ENCODE assay signal across 30 cellular contexts in genomic region chr9:114572199-114572598, GRCh38.
"Had no signal": no experiment of that assay in that cellular context is flagged by ENCODE, and none has a peak within 500 bp of the region (broad histone marks: within the 10 kb centered on the region; RNA-seq: fewer than 3 reads in every experiment).

No MANE protein-coding gene starts in this region.

- H3K27me3 Mint-ChIP-seq: progenitor cell of endocrine pancreas; stimulated activated memory B cell treated with anti-CD40 and anti-IgM and Interleukin-4, amounts not matched to agents 10 μg/mL and 1 μg/mL and 100 μg/mL, for 72 hours; stimulated activated naive CD8-positive, alpha-beta T cell treated with anti-CD3 and anti-CD28 coated beads, Interleukin-15, Interleukin-2, amounts not matched to agents 100 ng/mL and 50 ng/mL, for 24 hours had no signal

- H3K4me1 Mint-ChIP-seq: naive thymus-derived CD4-positive, alpha-beta T cell; nephron; neural crest cell had no signal

- H3K4me1 ChIP-seq: psoas muscle, stomach, thyroid gland, tibial nerve, upper lobe of left lung, vagina had no signal

- H3K36me3 ChIP-seq: neutrophil, ovary, right lobe of liver, spleen, stomach, thoracic aorta, thyroid gland, tibial nerve, upper lobe of left lung, vagina had no signal

- H3K4me3 ChIP-seq: ovary, psoas muscle, right lobe of liver, skin epidermis, smooth muscle cell, spleen, stomach, thoracic aorta, thyroid gland, tibial nerve, upper lobe of left lung, vagina had no signal

- H3K9me3 Mint-ChIP-seq: nephron; neural crest cell; stimulated activated memory B cell treated with anti-CD40 and anti-IgM and Interleukin-4, amounts not matched to agents 10 μg/mL and 1 μg/mL and 100 μg/mL, for 72 hours; stimulated activated naive CD8-positive, alpha-beta T cell treated with anti-CD3 and anti-CD28 coated beads, Interleukin-15, Interleukin-2, amounts not matched to agents 100 ng/mL and 50 ng/mL, for 24 hours had no signal

- DNase-seq: naive thymus-derived CD4-positive, alpha-beta T cell; nucleus accumbens; ovary; posterior cingulate gyrus; psoas muscle; right cardiac atrium; right lobe of liver; spleen; stimulated activated CD4-positive, alpha-beta T cell treated with anti-CD3 and anti-CD28 coated beads, Interleukin-12 subunit alpha, Interleukin-12 subunit beta, amount 100 ng/mL, for 4 hours; stimulated activated CD4-positive, alpha-beta T cell treated with anti-CD3 and anti-CD28 coated beads, Interleukin-1b, Interleukin-23, amount 100 ng/mL, for 48 hours; stimulated activated CD4-positive, alpha-beta T cell treated with anti-CD3 and anti-CD28 coated beads, Interleukin-4, amount 100 ng/mL, for 1 hour; stimulated activated CD4-positive, alpha-beta T cell treated with anti-CD3 and anti-CD28 coated beads, Interleukin-4, amount 100 ng/mL, for 4 hours; stimulated activated CD8-positive, alpha-beta memory T cell treated with anti-CD3 and anti-CD28 coated beads, Interleukin-4, amount 100 ng/mL, for 48 hours; stimulated activated naive CD4-positive, alpha-beta T cell treated with Interleukin-2 at 50 U/mL for 16 hours; trophoblast cell; upper lobe of left lung had no signal

- H3K36me3 Mint-ChIP-seq: naive thymus-derived CD4-positive, alpha-beta T cell; stimulated activated memory B cell treated with anti-CD40 and anti-IgM and Interleukin-4, amounts not matched to agents 10 μg/mL and 1 μg/mL and 100 μg/mL, for 72 hours had no signal

- H3K27me3 ChIP-seq: neutrophil, ovary, right lobe of liver, spleen, stomach, thyroid gland, tibial nerve, upper lobe of left lung, vagina had no signal

- H3K27ac ChIP-seq: neutrophil, ovary, parathyroid adenoma, psoas muscle, right lobe of liver, skin epidermis, spleen, stomach, thoracic aorta, thyroid gland, tibial nerve, upper lobe of left lung, vagina had no signal

- H3K4me3 Mint-ChIP-seq: naive thymus-derived CD4-positive, alpha-beta T cell; nephron; neural crest cell; stimulated activated memory B cell treated with anti-CD40 and anti-IgM and Interleukin-4, amounts not matched to agents 10 μg/mL and 1 μg/mL and 100 μg/mL, for 72 hours; stimulated activated naive CD8-positive, alpha-beta T cell treated with anti-CD3 and anti-CD28 coated beads, Interleukin-15, Interleukin-2, amounts not matched to agents 100 ng/mL and 50 ng/mL, for 24 hours had no signal

- H3K27ac Mint-ChIP-seq: naive thymus-derived CD4-positive, alpha-beta T cell; nephron; progenitor cell of endocrine pancreas; stimulated activated memory B cell treated with anti-CD40 and anti-IgM and Interleukin-4, amounts not matched to agents 10 μg/mL and 1 μg/mL and 100 μg/mL, for 72 hours; stimulated activated naive CD8-positive, alpha-beta T cell treated with anti-CD3 and anti-CD28 coated beads, Interleukin-15, Interleukin-2, amounts not matched to agents 100 ng/mL and 50 ng/mL, for 24 hours had no signal

- H3K9me3 ChIP-seq: neutrophil, ovary, psoas muscle, right lobe of liver, spleen, stomach, thoracic aorta, thyroid gland, upper lobe of left lung, vagina had no signal

- ATAC-seq: naive thymus-derived CD4-positive, alpha-beta T cell; psoas muscle; right cardiac atrium; stimulated activated memory B cell treated with anti-CD40 and anti-IgM and Interleukin-4, amounts not matched to agents 10 μg/mL and 1 μg/mL and 100 μg/mL, for 72 hours had no signal
